ENCODE assay signal across 8 cellular contexts in genomic region chr6:139764498-139764986, GRCh38.
DNase-seq lines count a peak whose midpoint lies in the region; ATAC-seq, FAIRE-seq and TF ChIP-seq lines count a peak whose summit lies in the region.

No MANE protein-coding gene starts in this region.

- CTCF ChIA-PET in K562 (lab: Yijun Ruan, JAX; ENCODE audit: low intra/inter-chr PET ratio), result no interaction called here

- H3K9ac ChIP-seq in K562 (ENCODE audit: insufficient read depth in 1 of 2, low read depth in 2 of 2, low read length in 2 of 2), result peak overlapping the region in 1 of 2 experiments; percentile 3; a peak in 1 of 4 replicates

- H3K27me3 Mint-ChIP-seq in stimulated activated naive CD8-positive, alpha-beta T cell treated with anti-CD3 and anti-CD28 coated beads, Interleukin-15, amount 100 ng/mL, for 72 hours, result no peaks in the 10 kb centered on the region

- H3K4me2 ChIP-seq in K562 (ENCODE audit: insufficient read depth, low read length), result peak overlapping the region; percentile 17; the same call in 1 of the 2 replicates

- no peak for TF ChIP-seq POLR2A in K562 (conservative IDR thresholded peaks at IDR 0.05)

- POLR2A ChIA-PET in K562 (lab: Yijun Ruan, JAX), result interaction anchor here (0.8 kb wide), 2 partner anchors 16 to 391 kb away, joined by 3 to 4 read pairs; no protein-coding TSS in a partner anchor

- peak overlapping the region in 1 of 2 donors; percentile 40 for H3K27ac Mint-ChIP-seq in stimulated activated naive CD8-positive, alpha-beta T cell treated with anti-CD3 and anti-CD28 coated beads, Interleukin-15, amount 100 ng/mL, for 72 hours

- H3K4me1 ChIP-seq in K562 (replicated peaks in 1 of 2; ENCODE audit: control insufficient read depth in 2 of 2, insufficient read depth in 2 of 2, low read length in 2 of 2), result peaks cover 0 to 32% of the 10 kb centered on the region in 2 experiments; a peak in 4 of 5 replicates

- H3K9me3 Mint-ChIP-seq in stimulated activated naive CD8-positive, alpha-beta T cell treated with anti-CD3 and anti-CD28 coated beads, Interleukin-15, amount 100 ng/mL, for 72 hours, result peaks cover 0 to 5% of the 10 kb centered on the region in 2 donors

- WGBS in K562 (ENCODE audit: insufficient coverage, low coverage, missing lambda C conversion rate), result 15% methylated on average over 2 of the region's 2 CpGs

- peaks cover 32% of the 10 kb centered on the region for H3K4me1 Mint-ChIP-seq in stimulated activated naive CD8-positive, alpha-beta T cell treated with anti-CD3 and anti-CD28 coated beads, Interleukin-15, amount 100 ng/mL, for 72 hours

- no TSS peak for BruUV-seq in K562 (replicated peaks; lab: Mats Ljungman, UMichigan)

- H3K27ac ChIP-seq in K562 (ENCODE audit: extremely low read depth, low read depth, low read length), result peak overlapping the region; percentile 12; the same call in 2 of the 3 replicates

- H3K79me2 ChIP-seq in K562 (ENCODE audit: control insufficient read depth, insufficient read depth, low read length), result no peaks in the 10 kb centered on the region

- 0 out of 4 replicates have a peak, but pooled peaks of 1 of the 2 experiments have one; percentile 26 for TF ChIP-seq RAD21 in K562 (CRISPR knock-in tag; conservative IDR thresholded peaks at IDR 0.05 in 1 of 2, IDR thresholded peaks at IDR 0.05 in 1 of 2)

- peak; percentile 6; the same call in 1 of the 2 replicates for TF ChIP-seq EP300 in K562 (IDR thresholded peaks at IDR 0.05; ENCODE audit: low read length)

- intact Hi-C loops in K562 (cut with micrococcal nuclease), result loop anchor here (2.0 kb wide), 1 partner anchor 70 kb away; no protein-coding TSS in a partner anchor

- TF ChIP-seq CTCF in K562 (IDR thresholded peaks at IDR 0.05 in 2 of 3, conservative IDR thresholded peaks at IDR 0.05 in 1 of 3; ENCODE audit: insufficient read depth in 2 of 3, low read depth in 1 of 3, low read length in 3 of 3), result no peak

- H3K36me3 ChIP-seq in K562 (ENCODE audit: control insufficient read depth, insufficient read depth, low read length), result no peaks in the 10 kb centered on the region

- peak; percentile 86 for FAIRE-seq in K562 (lab: Jason Lieb, UNC)

- peak; percentile 30 for DNase-seq in NCI-H2196 (lab: John Stamatoyannopoulos, UW; ENCODE audit: unreplicated experiment)
- peak; percentile 36 to 73 (median 54) for DNase-seq in K562 (ENCODE audit: extremely low read depth in 1 of 4, low spot score in 3 of 4)
- DNase-seq in iris pigment epithelial cell (ENCODE audit: low read depth), result peak; percentile 98
- DNase-seq in stimulated activated naive CD8-positive, alpha-beta T cell treated with anti-CD3 and anti-CD28 coated beads, Interleukin-15, amount 100 ng/mL, for 72 hours, result no peak
- no peak for DNase-seq in DMS153 (lab: John Stamatoyannopoulos, UW)
- no peak for DNase-seq in ecto neural progenitor cell (ENCODE audit: low spot score)

- peak overlapping the region in 1 of 2 donors; percentile 27 for H3K4me3 Mint-ChIP-seq in stimulated activated naive CD8-positive, alpha-beta T cell treated with anti-CD3 and anti-CD28 coated beads, Interleukin-15, amount 100 ng/mL, for 72 hours

- no peaks in the 10 kb centered on the region for H4K20me1 ChIP-seq in K562 (replicated peaks; ENCODE audit: control insufficient read depth, insufficient read depth, low read length)

- no peaks in the 10 kb centered on the region for H3K27me3 ChIP-seq in K562 (ENCODE audit: control insufficient read depth in 2 of 2, insufficient read depth in 2 of 2, low read length in 2 of 2)

- ATAC-seq in GM18520 (IDR thresholded peaks at IDR 0.05; ENCODE audit: unreplicated experiment) (peak; percentile 82), HG02678 (IDR thresholded peaks at IDR 0.05; ENCODE audit: unreplicated experiment) (peak; percentile 89), K562 (peak; percentile 83)
- ATAC-seq in stimulated activated naive CD8-positive, alpha-beta T cell treated with anti-CD3 and anti-CD28 coated beads, Interleukin-15, amount 100 ng/mL, for 72 hours, result peak; percentile 50

- H2AFZ ChIP-seq in K562 (ENCODE audit: low read depth, low read length), result peak overlapping the region; percentile 75

- no peaks in the 10 kb centered on the region for H3K9me1 ChIP-seq in K562 (ENCODE audit: control insufficient read depth, insufficient read depth, low read length)

- H3K4me3 ChIP-seq in K562, result no peak overlapping the region

- in situ Hi-C loops in K562 (cut with MboI), result no loop called here

- H3K9me3 ChIP-seq in K562 (replicated peaks; ENCODE audit: control insufficient read depth, insufficient read depth, low read depth, low read length), result no peaks in the 10 kb centered on the region

TF ChIP-seq in K562, 482 proteins besides CTCF, POLR2A, EP300 and RAD21 (continues in another document):
- TF ChIP-seq JUNB (CRISPR knock-in tag; conservative IDR thresholded peaks at IDR 0.05), result peak; percentile 74
- peak; percentile 78 for TF ChIP-seq TEAD4 (IDR thresholded peaks at IDR 0.05; ENCODE audit: low read length)
- no peak for TF ChIP-seq TEAD4 (CRISPR knock-in tag; IDR thresholded peaks at IDR 0.05; ENCODE audit: borderline replicate concordance)
- no peak for TF ChIP-seq ZNF589 (CRISPR knock-in tag; IDR thresholded peaks at IDR 0.05; ENCODE audit: low read depth)
- TF ChIP-seq SP2 (IDR thresholded peaks at IDR 0.05; ENCODE audit: extremely low read depth, low read depth, low read length, poor library complexity, severe bottlenecking), result no peak
- TF ChIP-seq, protein P1, sequence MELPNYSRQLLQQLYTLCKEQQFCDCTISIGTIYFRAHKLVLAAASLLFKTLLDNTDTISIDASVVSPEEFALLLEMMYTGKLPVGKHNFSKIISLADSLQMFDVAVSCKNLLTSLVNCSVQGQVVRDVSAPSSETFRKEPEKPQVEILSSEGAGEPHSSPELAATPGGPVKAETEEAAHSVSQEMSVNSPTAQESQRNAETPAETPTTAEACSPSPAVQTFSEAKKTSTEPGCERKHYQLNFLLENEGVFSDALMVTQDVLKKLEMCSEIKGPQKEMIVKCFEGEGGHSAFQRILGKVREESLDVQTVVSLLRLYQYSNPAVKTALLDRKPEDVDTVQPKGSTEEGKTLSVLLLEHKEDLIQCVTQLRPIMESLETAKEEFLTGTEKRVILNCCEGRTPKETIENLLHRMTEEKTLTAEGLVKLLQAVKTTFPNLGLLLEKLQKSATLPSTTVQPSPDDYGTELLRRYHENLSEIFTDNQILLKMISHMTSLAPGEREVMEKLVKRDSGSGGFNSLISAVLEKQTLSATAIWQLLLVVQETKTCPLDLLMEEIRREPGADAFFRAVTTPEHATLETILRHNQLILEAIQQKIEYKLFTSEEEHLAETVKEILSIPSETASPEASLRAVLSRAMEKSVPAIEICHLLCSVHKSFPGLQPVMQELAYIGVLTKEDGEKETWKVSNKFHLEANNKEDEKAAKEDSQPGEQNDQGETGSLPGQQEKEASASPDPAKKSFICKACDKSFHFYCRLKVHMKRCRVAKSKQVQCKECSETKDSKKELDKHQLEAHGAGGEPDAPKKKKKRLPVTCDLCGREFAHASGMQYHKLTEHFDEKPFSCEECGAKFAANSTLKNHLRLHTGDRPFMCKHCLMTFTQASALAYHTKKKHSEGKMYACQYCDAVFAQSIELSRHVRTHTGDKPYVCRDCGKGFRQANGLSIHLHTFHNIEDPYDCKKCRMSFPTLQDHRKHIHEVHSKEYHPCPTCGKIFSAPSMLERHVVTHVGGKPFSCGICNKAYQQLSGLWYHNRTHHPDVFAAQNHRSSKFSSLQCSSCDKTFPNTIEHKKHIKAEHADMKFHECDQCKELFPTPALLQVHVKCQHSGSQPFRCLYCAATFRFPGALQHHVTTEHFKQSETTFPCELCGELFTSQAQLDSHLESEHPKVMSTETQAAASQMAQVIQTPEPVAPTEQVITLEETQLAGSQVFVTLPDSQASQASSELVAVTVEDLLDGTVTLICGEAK (IDR thresholded peaks at IDR 0.05), result no peak
- TF ChIP-seq, protein P1 (CRISPR knock-in tag; IDR thresholded peaks at IDR 0.05), result no peak
- TF ChIP-seq HMGN3 (IDR thresholded peaks at IDR 0.05; ENCODE audit: borderline replicate concordance, extremely low read depth, insufficient read length, low read depth, low read length), result no peak
- peak; percentile 90 for TF ChIP-seq FOSL1 (tag; conservative IDR thresholded peaks at IDR 0.05)
- TF ChIP-seq, protein P2, sequence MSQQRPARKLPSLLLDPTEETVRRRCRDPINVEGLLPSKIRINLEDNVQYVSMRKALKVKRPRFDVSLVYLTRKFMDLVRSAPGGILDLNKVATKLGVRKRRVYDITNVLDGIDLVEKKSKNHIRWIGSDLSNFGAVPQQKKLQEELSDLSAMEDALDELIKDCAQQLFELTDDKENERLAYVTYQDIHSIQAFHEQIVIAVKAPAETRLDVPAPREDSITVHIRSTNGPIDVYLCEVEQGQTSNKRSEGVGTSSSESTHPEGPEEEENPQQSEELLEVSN (IDR thresholded peaks at IDR 0.05; ENCODE audit: borderline replicate concordance in 1 of 2, extremely low read depth in 1 of 2, insufficient read depth in 1 of 2, insufficient read length in 1 of 2, low read depth in 1 of 2, low read length in 1 of 2, poor library complexity in 1 of 2, severe bottlenecking in 1 of 2), result no peak

Comparison
In these comparisons a context has a peak if more than half of its experiments do, and no peak if none do; other contexts are left out.
1. DNase-seq: peak in NCI-H2196 (single experiment), K562 (4 of 4) and iris pigment epithelial cell (single experiment); none in stimulated activated naive CD8-positive, alpha-beta T cell treated with anti-CD3 and anti-CD28 coated beads, Interleukin-15, amount 100 ng/mL, for 72 hours (0 of 2), DMS153 (single experiment) and ecto neural progenitor cell (single experiment).
2. Peak in every context shown above with its lines, with median percentiles within 50 percentile points of each other: ATAC-seq.